Comparison of ENCODE assay signal across 8 cellular contexts in genomic region chr22:22692707-22693530, GRCh38. TPM values are rescaled to one million over a fixed set of nuclear protein-coding genes. Genes with fewer than 3 reads are reported as not detected.
DNase-seq lines count a peak whose midpoint lies in the region; ATAC-seq and TF ChIP-seq lines count a peak whose summit lies in the region.

No MANE protein-coding gene starts in this region.

- H3K36me3 ChIP-seq in GM23338 (ENCODE audit: insufficient read depth), result no peaks in the 10 kb centered on the region
- H3K36me3 ChIP-seq in Peyer's patch, result no peaks in the 10 kb centered on the region

- peak; percentile 96 for ATAC-seq in GM23338
- ATAC-seq in GM18909 (IDR thresholded peaks at IDR 0.05; ENCODE audit: poor library complexity, unreplicated experiment), result no peak

- no peak overlapping the region for H3K4me3 ChIP-seq in AG04449 (ENCODE audit: low read depth, low read length)
- no peak overlapping the region for H3K4me3 ChIP-seq in GM23338
- no peak overlapping the region for H3K4me3 ChIP-seq in Peyer's patch

- TF ChIP-seq POLR2A in Peyer's patch (IDR thresholded peaks at IDR 0.05), result peak; percentile 6 to 7

- no peaks in the 10 kb centered on the region for H3K9me3 Mint-ChIP-seq in GM23338

- no peaks in the 10 kb centered on the region for H3K9me2 ChIP-seq in GM23338 (ENCODE audit: insufficient read depth)

- H3K27ac ChIP-seq in GM23338 (ENCODE audit: low read depth) (no peak overlapping the region), Peyer's patch (peak overlapping the region; percentile 26 to 87 (median 66))

- no peaks in the 10 kb centered on the region for H3K79me2 ChIP-seq in GM23338 (replicated peaks; ENCODE audit: insufficient read depth)

- H3K4me1 Mint-ChIP-seq in GM23338, result peaks cover 4% of the 10 kb centered on the region

- H3F3A ChIP-seq in GM23338 (replicated peaks; ENCODE audit: low read depth), result no peaks in the 10 kb centered on the region

- no peaks in the 10 kb centered on the region for H3K9me3 ChIP-seq in Peyer's patch

- H3K4me3 Mint-ChIP-seq in GM23338, result no peak overlapping the region; the same call in 2 of the 3 replicates

- no peaks in the 10 kb centered on the region; the same call in 1 of the 2 replicates for H4K20me1 ChIP-seq in GM23338 (replicated peaks; ENCODE audit: insufficient read depth)

- CTCF ChIA-PET in AG04449 (lab: Yijun Ruan, JAX), result interaction anchor here (0.8 to 2.2 kb wide), 4 partner anchors 11 to 105 kb away, joined by 3 to 5 read pairs (median 4); no protein-coding TSS in a partner anchor

- TF ChIP-seq CTCF in AG04449 (IDR thresholded peaks at IDR 0.05; ENCODE audit: insufficient read depth, low read length, missing control alignments) (peak; percentile 50), GM23338 (conservative IDR thresholded peaks at IDR 0.05; ENCODE audit: low read depth in 2 of 2) (peak; percentile 82 to 87), Peyer's patch (IDR thresholded peaks at IDR 0.05) (peak in 4 of 6 experiments; percentile 68 to 93 (median 86))

- H3K4me2 ChIP-seq in GM23338, result no peak overlapping the region

- peaks cover 98% of the 10 kb centered on the region for H3K27me3 ChIP-seq in GM23338 (ENCODE audit: insufficient read depth)
- no peaks in the 10 kb centered on the region for H3K27me3 ChIP-seq in Peyer's patch

- no peaks in the 10 kb centered on the region; the same call in 2 of the 3 replicates for H3K36me3 Mint-ChIP-seq in GM23338 (ENCODE audit: low read depth)

- H3K27ac Mint-ChIP-seq in GM23338, result no peak overlapping the region

- DNase-seq in AG04449 (ENCODE audit: low read depth, low spot score) (no peak), GM23338 (ENCODE audit: low spot score) (peak; percentile 86), Peyer's patch (peak; percentile 64 to 92 (median 79)), inferior parietal cortex (ENCODE audit: extremely low spot score) (peak; percentile 20), middle frontal gyrus (ENCODE audit: extremely low spot score, low spot score) (no peak)
- DNase-seq in activated gamma-delta T cell treated with anti-CD3 and anti-CD28 coated beads, Interleukin-2, amount 50 U/mL, for 16 hours (ENCODE audit: low read depth), result peak; percentile 47
- peak; percentile 17 to 51 (median 38) for DNase-seq in stimulated activated CD4-positive, alpha-beta T cell treated with anti-CD3 and anti-CD28 coated beads, TNF-alpha, amount 100 ng/mL, for 1 hour (ENCODE audit: low read depth in 3 of 3, low spot score in 1 of 3)

- POLR2A ChIA-PET in AG04449 (lab: Yijun Ruan, JAX), result no interaction called here

- H2AFZ ChIP-seq in GM23338, result 0 out of 2 replicates have a peak overlapping the region, but pooled peaks have one; percentile 47

- H3K27me3 Mint-ChIP-seq in GM23338 (ENCODE audit: insufficient read depth, low read depth, poor library complexity), result peaks cover 68% of the 10 kb centered on the region

- H3K4me1 ChIP-seq in GM23338 (ENCODE audit: insufficient read depth) (no peaks in the 10 kb centered on the region), Peyer's patch (peaks cover 0 to 24% (median 0%) of the 10 kb centered on the region in 4 donors)

TF ChIP-seq in GM23338, 12 proteins besides CTCF, POLR2A, EP300 and RAD21:
- TF ChIP-seq, protein P1, sequence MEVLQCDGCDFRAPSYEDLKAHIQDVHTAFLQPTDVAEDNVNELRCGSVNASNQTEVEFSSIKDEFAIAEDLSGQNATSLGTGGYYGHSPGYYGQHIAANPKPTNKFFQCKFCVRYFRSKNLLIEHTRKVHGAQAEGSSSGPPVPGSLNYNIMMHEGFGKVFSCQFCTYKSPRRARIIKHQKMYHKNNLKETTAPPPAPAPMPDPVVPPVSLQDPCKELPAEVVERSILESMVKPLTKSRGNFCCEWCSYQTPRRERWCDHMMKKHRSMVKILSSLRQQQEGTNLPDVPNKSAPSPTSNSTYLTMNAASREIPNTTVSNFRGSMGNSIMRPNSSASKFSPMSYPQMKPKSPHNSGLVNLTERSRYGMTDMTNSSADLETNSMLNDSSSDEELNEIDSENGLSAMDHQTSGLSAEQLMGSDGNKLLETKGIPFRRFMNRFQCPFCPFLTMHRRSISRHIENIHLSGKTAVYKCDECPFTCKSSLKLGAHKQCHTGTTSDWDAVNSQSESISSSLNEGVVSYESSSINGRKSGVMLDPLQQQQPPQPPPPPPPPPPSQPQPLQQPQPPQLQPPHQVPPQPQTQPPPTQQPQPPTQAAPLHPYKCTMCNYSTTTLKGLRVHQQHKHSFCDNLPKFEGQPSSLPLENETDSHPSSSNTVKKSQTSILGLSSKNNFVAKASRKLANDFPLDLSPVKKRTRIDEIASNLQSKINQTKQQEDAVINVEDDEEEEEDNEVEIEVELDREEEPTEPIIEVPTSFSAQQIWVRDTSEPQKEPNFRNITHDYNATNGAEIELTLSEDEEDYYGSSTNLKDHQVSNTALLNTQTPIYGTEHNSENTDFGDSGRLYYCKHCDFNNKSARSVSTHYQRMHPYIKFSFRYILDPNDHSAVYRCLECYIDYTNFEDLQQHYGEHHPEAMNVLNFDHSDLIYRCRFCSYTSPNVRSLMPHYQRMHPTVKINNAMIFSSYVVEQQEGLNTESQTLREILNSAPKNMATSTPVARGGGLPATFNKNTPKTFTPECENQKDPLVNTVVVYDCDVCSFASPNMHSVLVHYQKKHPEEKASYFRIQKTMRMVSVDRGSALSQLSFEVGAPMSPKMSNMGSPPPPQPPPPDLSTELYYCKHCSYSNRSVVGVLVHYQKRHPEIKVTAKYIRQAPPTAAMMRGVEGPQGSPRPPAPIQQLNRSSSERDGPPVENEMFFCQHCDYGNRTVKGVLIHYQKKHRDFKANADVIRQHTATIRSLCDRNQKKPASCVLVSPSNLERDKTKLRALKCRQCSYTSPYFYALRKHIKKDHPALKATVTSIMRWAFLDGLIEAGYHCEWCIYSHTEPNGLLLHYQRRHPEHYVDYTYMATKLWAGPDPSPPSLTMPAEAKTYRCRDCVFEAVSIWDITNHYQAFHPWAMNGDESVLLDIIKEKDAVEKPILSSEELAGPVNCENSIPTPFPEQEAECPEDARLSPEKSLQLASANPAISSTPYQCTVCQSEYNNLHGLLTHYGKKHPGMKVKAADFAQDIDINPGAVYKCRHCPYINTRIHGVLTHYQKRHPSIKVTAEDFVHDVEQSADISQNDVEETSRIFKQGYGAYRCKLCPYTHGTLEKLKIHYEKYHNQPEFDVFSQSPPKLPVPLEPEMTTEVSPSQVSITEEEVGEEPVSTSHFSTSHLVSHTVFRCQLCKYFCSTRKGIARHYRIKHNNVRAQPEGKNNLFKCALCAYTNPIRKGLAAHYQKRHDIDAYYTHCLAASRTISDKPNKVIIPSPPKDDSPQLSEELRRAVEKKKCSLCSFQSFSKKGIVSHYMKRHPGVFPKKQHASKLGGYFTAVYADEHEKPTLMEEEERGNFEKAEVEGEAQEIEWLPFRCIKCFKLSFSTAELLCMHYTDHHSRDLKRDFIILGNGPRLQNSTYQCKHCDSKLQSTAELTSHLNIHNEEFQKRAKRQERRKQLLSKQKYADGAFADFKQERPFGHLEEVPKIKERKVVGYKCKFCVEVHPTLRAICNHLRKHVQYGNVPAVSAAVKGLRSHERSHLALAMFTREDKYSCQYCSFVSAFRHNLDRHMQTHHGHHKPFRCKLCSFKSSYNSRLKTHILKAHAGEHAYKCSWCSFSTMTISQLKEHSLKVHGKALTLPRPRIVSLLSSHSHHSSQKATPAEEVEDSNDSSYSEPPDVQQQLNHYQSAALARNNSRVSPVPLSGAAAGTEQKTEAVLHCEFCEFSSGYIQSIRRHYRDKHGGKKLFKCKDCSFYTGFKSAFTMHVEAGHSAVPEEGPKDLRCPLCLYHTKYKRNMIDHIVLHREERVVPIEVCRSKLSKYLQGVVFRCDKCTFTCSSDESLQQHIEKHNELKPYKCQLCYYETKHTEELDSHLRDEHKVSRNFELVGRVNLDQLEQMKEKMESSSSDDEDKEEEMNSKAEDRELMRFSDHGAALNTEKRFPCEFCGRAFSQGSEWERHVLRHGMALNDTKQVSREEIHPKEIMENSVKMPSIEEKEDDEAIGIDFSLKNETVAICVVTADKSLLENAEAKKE (CRISPR knock-in tag; IDR thresholded peaks at IDR 0.05), result no peak
- TF ChIP-seq EZH2phosphoT487 (IDR thresholded peaks at IDR 0.05; ENCODE audit: unreplicated experiment) (no peak), JUNB (IDR thresholded peaks at IDR 0.05; ENCODE audit: unreplicated experiment) (no peak)

RNA-seq across cellular contexts. Expression of gene GGTLC2, which starts 48.5 kb away (rescaled TPM):
- not detected in 2 replicates for total RNA-seq in GM23338 (2014; rRNA removed; shearing (Covaris generic))
- not detected in 2 replicates for polyA plus RNA-seq in GM23338 (2016; fragmentation: Nextera tagmentation; extraction: Ambion mirVana)
- not detected for total RNA-seq in Peyer's patch

Comparison
In these comparisons a context has a peak if more than half of its experiments do, and no peak if none do; other contexts are left out.
1. DNase-seq: peak in GM23338 (single experiment), Peyer's patch (3 of 3), activated gamma-delta T cell treated with anti-CD3 and anti-CD28 coated beads, Interleukin-2, amount 50 U/mL, for 16 hours (single experiment), inferior parietal cortex (single experiment) and stimulated activated CD4-positive, alpha-beta T cell treated with anti-CD3 and anti-CD28 coated beads, TNF-alpha, amount 100 ng/mL, for 1 hour (3 of 3); none in AG04449 (single experiment) and middle frontal gyrus (single experiment).
2. Peak in every context shown above with its lines, with median percentiles within 50 percentile points of each other: CTCF ChIP-seq.